Comparison of ENCODE assay signal across 1 cellular context in genomic region chr19:47124937-47125668, GRCh38.
TF ChIP-seq lines count a peak whose summit lies in the region.

No MANE protein-coding gene starts in this region.

TF ChIP-seq in HepG2, 621 proteins besides CTCF, POLR2A, EP300 and RAD21 (continued from another document and continues in another):
- TF ChIP-seq, protein P1, sequence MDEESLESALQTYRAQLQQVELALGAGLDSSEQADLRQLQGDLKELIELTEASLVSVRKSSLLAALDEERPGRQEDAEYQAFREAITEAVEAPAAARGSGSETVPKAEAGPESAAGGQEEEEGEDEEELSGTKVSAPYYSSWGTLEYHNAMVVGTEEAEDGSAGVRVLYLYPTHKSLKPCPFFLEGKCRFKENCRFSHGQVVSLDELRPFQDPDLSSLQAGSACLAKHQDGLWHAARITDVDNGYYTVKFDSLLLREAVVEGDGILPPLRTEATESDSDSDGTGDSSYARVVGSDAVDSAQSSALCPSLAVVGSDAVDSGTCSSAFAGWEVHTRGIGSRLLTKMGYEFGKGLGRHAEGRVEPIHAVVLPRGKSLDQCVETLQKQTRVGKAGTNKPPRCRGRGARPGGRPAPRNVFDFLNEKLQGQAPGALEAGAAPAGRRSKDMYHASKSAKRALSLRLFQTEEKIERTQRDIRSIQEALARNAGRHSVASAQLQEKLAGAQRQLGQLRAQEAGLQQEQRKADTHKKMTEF (CRISPR knock-in tag; IDR thresholded peaks at IDR 0.05) = peak; percentile 49; the same call in 1 of the 2 replicates
- no peak for TF ChIP-seq HNF1B (CRISPR knock-in tag; IDR thresholded peaks at IDR 0.05)
- TF ChIP-seq ZNF784 (CRISPR knock-in tag; IDR thresholded peaks at IDR 0.05; ENCODE audit: borderline replicate concordance) = no peak
- TF ChIP-seq, protein P2, sequence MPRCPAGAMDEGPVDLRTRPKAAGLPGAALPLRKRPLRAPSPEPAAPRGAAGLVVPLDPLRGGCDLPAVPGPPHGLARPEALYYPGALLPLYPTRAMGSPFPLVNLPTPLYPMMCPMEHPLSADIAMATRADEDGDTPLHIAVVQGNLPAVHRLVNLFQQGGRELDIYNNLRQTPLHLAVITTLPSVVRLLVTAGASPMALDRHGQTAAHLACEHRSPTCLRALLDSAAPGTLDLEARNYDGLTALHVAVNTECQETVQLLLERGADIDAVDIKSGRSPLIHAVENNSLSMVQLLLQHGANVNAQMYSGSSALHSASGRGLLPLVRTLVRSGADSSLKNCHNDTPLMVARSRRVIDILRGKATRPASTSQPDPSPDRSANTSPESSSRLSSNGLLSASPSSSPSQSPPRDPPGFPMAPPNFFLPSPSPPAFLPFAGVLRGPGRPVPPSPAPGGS (CRISPR knock-in tag; IDR thresholded peaks at IDR 0.05) = no peak
- TF ChIP-seq GABPB1 (CRISPR knock-in tag; IDR thresholded peaks at IDR 0.05) = no peak
- TF ChIP-seq ZFAT (CRISPR knock-in tag; conservative IDR thresholded peaks at IDR 0.05) = no peak
- no peak for TF ChIP-seq RBFOX2 (IDR thresholded peaks at IDR 0.05; ENCODE audit: low read depth, low read length)
- peak; percentile 23; the same call in 1 of the 2 replicates for TF ChIP-seq RXRB (CRISPR knock-in tag; IDR thresholded peaks at IDR 0.05; ENCODE audit: borderline replicate concordance)
- TF ChIP-seq KDM1A (CRISPR knock-in tag; IDR thresholded peaks at IDR 0.05) = no peak
- TF ChIP-seq SNRNP70 (IDR thresholded peaks at IDR 0.05; ENCODE audit: low read depth, low read length) = no peak
- TF ChIP-seq, protein P3, sequence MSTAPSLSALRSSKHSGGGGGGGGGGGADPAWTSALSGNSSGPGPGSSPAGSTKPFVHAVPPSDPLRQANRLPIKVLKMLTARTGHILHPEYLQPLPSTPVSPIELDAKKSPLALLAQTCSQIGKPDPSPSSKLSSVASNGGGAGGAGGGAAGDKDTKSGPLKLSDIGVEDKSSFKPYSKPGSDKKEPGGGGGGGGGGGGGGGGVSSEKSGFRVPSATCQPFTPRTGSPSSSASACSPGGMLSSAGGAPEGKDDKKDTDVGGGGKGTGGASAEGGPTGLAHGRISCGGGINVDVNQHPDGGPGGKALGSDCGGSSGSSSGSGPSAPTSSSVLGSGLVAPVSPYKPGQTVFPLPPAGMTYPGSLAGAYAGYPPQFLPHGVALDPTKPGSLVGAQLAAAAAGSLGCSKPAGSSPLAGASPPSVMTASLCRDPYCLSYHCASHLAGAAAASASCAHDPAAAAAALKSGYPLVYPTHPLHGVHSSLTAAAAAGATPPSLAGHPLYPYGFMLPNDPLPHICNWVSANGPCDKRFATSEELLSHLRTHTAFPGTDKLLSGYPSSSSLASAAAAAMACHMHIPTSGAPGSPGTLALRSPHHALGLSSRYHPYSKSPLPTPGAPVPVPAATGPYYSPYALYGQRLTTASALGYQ (CRISPR knock-in tag; IDR thresholded peaks at IDR 0.05) = no peak
- no peak for TF ChIP-seq ISX (CRISPR knock-in tag; conservative IDR thresholded peaks at IDR 0.05)
- TF ChIP-seq ZNF501 (CRISPR knock-in tag; IDR thresholded peaks at IDR 0.05) = no peak
- no peak for TF ChIP-seq LCORL (IDR thresholded peaks at IDR 0.05)
- TF ChIP-seq LCORL (CRISPR knock-in tag; IDR thresholded peaks at IDR 0.05) = peak; percentile 47; the same call in 1 of the 2 replicates
- TF ChIP-seq ZNF674 (CRISPR knock-in tag; IDR thresholded peaks at IDR 0.05; ENCODE audit: low read depth) = no peak
- no peak for TF ChIP-seq HDAC2 (CRISPR knock-in tag; IDR thresholded peaks at IDR 0.05)
- TF ChIP-seq MXD4 (CRISPR knock-in tag; IDR thresholded peaks at IDR 0.05) = no peak
- TF ChIP-seq, protein P4, sequence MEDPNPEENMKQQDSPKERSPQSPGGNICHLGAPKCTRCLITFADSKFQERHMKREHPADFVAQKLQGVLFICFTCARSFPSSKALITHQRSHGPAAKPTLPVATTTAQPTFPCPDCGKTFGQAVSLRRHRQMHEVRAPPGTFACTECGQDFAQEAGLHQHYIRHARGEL (CRISPR knock-in tag; IDR thresholded peaks at IDR 0.05) = no peak
- no peak for TF ChIP-seq ZNF772 (CRISPR knock-in tag; IDR thresholded peaks at IDR 0.05)
- TF ChIP-seq GATA4 (IDR thresholded peaks at IDR 0.05; ENCODE audit: borderline replicate concordance, low read depth) = no peak
- TF ChIP-seq HOXD1 (CRISPR knock-in tag; IDR thresholded peaks at IDR 0.05) = no peak
- no peak for TF ChIP-seq ZSCAN29 (CRISPR knock-in tag; conservative IDR thresholded peaks at IDR 0.05)
- TF ChIP-seq ZNF615 (CRISPR knock-in tag; IDR thresholded peaks at IDR 0.05; ENCODE audit: borderline replicate concordance) = no peak
- TF ChIP-seq ARID3A (IDR thresholded peaks at IDR 0.05; ENCODE audit: low read depth, low read length) = 0 out of 2 replicates have a peak, but pooled peaks have one; percentile 16
- no peak for TF ChIP-seq ZNF616 (CRISPR knock-in tag; IDR thresholded peaks at IDR 0.05; ENCODE audit: low read depth)
- TF ChIP-seq ZBTB7A (CRISPR knock-in tag; IDR thresholded peaks at IDR 0.05) = no peak
- 0 out of 2 replicates have a peak, but pooled peaks have one; percentile 29 for TF ChIP-seq SSRP1 (CRISPR knock-in tag; IDR thresholded peaks at IDR 0.05)
- TF ChIP-seq HNRNPH1 (optimal IDR thresholded peaks at IDR 0.05; ENCODE audit: low read depth, low read length) = no peak
- TF ChIP-seq ATAD3A (CRISPR knock-in tag; IDR thresholded peaks at IDR 0.05) = no peak
- TF ChIP-seq REXO4 (CRISPR knock-in tag; IDR thresholded peaks at IDR 0.05; ENCODE audit: borderline replicate concordance) = no peak
- peak; percentile 65; the same call in 1 of the 2 replicates for TF ChIP-seq PPARG (CRISPR knock-in tag; conservative IDR thresholded peaks at IDR 0.05)
- no peak for TF ChIP-seq ZFYVE20 (CRISPR knock-in tag; IDR thresholded peaks at IDR 0.05; ENCODE audit: borderline replicate concordance, low read depth)
- peak; percentile 91 for TF ChIP-seq STAG1 (CRISPR knock-in tag; IDR thresholded peaks at IDR 0.05)
- TF ChIP-seq ZNF317 (CRISPR knock-in tag; IDR thresholded peaks at IDR 0.05) = no peak
- peak; percentile 37; the same call in 1 of the 2 replicates for TF ChIP-seq TFE3 (CRISPR knock-in tag; IDR thresholded peaks at IDR 0.05)
- TF ChIP-seq RNF2 (conservative IDR thresholded peaks at IDR 0.05; ENCODE audit: low read depth) = no peak
- TF ChIP-seq RELA (CRISPR knock-in tag; IDR thresholded peaks at IDR 0.05) = no peak
- peak; percentile 23; the same call in 1 of the 2 replicates for TF ChIP-seq KAT8 (CRISPR knock-in tag; IDR thresholded peaks at IDR 0.05)
- 0 out of 2 replicates have a peak, but pooled peaks have one; percentile 43 for TF ChIP-seq ZNF878 (CRISPR knock-in tag; IDR thresholded peaks at IDR 0.05)
- no peak for TF ChIP-seq RXRA (CRISPR knock-in tag; IDR thresholded peaks at IDR 0.05)
- no peak for TF ChIP-seq ZNF879 (CRISPR knock-in tag; IDR thresholded peaks at IDR 0.05)
- peak; percentile 35; the same call in 1 of the 2 replicates for TF ChIP-seq ARID4A (CRISPR knock-in tag; IDR thresholded peaks at IDR 0.05; ENCODE audit: borderline replicate concordance)
- TF ChIP-seq ZNF543 (CRISPR knock-in tag; IDR thresholded peaks at IDR 0.05) = no peak
- no peak for TF ChIP-seq ZNF432 (CRISPR knock-in tag; IDR thresholded peaks at IDR 0.05; ENCODE audit: borderline replicate concordance)
- peak; percentile 88 for TF ChIP-seq SMC3 (IDR thresholded peaks at IDR 0.05; ENCODE audit: low read length)
- 0 out of 2 replicates have a peak, but pooled peaks have one; percentile 17 for TF ChIP-seq HOMEZ (CRISPR knock-in tag; IDR thresholded peaks at IDR 0.05; ENCODE audit: low read depth)
- no peak for TF ChIP-seq HIC2 (CRISPR knock-in tag; IDR thresholded peaks at IDR 0.05; ENCODE audit: low read depth)
- TF ChIP-seq KAT7 (CRISPR knock-in tag; IDR thresholded peaks at IDR 0.05; ENCODE audit: borderline replicate concordance) = no peak
